Comparison of ENCODE assay signal across 8 cellular contexts in genomic region chr11:61890536-61891330, GRCh38. TPM values are rescaled to one million over a fixed set of nuclear protein-coding genes. Genes with fewer than 3 reads are reported as not detected.
A peak's percentile ranks its signal among the peaks of the same experiment; 100 is the strongest.
DNase-seq lines count a peak whose midpoint lies in the region; ATAC-seq and TF ChIP-seq lines count a peak whose summit lies in the region.

No MANE protein-coding gene starts in this region.

- H3K36me3 ChIP-seq in PC-3 (ENCODE audit: low read depth, low read length): no peaks in the 10 kb centered on the region
- peaks cover 9% of the 10 kb centered on the region for H3K36me3 ChIP-seq in adipocyte (ENCODE audit: control insufficient read depth, insufficient read depth, low read length, severe bottlenecking)

- peak overlapping the region; percentile 37; the same call in 1 of the 2 replicates for H3K9ac ChIP-seq in PC-3 (ENCODE audit: low read length)
- peak overlapping the region; percentile 97 for H3K9ac ChIP-seq in adipocyte (ENCODE audit: low read length)

- H3K4me3 ChIP-seq in PC-3 (ENCODE audit: low read length): peak overlapping the region; percentile 91
- H3K4me3 ChIP-seq in adipocyte (ENCODE audit: low read length): peak overlapping the region; percentile 99

- POLR2A ChIA-PET in activated CD4-positive, alpha-beta T cell treated with anti-CD3 and anti-CD28 coated beads for 36 hours (lab: Charles Lee): interaction anchor here (0.6 kb wide), 1 partner anchor 177 kb away, joined by 3 read pairs; no protein-coding TSS in a partner anchor
- POLR2A ChIA-PET in PC-3 (lab: Charles Lee; ENCODE audit: unreplicated experiment): no interaction called here

- H3K79me2 ChIP-seq in PC-3 (ENCODE audit: low read length): peaks cover 10% of the 10 kb centered on the region; the same call in 1 of the 2 replicates

- peak overlapping the region; percentile 76 for H3K4me3 Mint-ChIP-seq in activated CD4-positive, alpha-beta T cell treated with anti-CD3 and anti-CD28 coated beads for 36 hours
- H3K4me3 Mint-ChIP-seq in progenitor cell of endocrine pancreas (ENCODE audit: low read depth): peak overlapping the region; percentile 74

- TF ChIP-seq CTCF in PC-3 (conservative IDR thresholded peaks at IDR 0.05; ENCODE audit: low read depth, low read length): 0 out of 2 replicates have a peak, but pooled peaks have one; percentile 13
- TF ChIP-seq CTCF in progenitor cell of endocrine pancreas (IDR thresholded peaks at IDR 0.05; ENCODE audit: unreplicated experiment): peak; percentile 33

- H3K27ac ChIP-seq in PC-3 (ENCODE audit: low read length): no peak overlapping the region

- H3K27me3 ChIP-seq in PC-3 (ENCODE audit: low read length) (no peaks in the 10 kb centered on the region), adipocyte (replicated peaks; ENCODE audit: control insufficient read depth, insufficient read depth, low read length) (no peaks in the 10 kb centered on the region)

- no peaks in the 10 kb centered on the region for H4K20me1 ChIP-seq in PC-3 (ENCODE audit: low read length)

- peak overlapping the region; percentile 58 for H3K27ac Mint-ChIP-seq in activated CD4-positive, alpha-beta T cell treated with anti-CD3 and anti-CD28 coated beads for 36 hours
- no peak overlapping the region for H3K27ac Mint-ChIP-seq in progenitor cell of endocrine pancreas

- no peaks in the 10 kb centered on the region for H3K9me3 Mint-ChIP-seq in activated CD4-positive, alpha-beta T cell treated with anti-CD3 and anti-CD28 coated beads for 36 hours (ENCODE audit: low read depth)
- no peaks in the 10 kb centered on the region for H3K9me3 Mint-ChIP-seq in progenitor cell of endocrine pancreas (ENCODE audit: low read depth)

- H3K9me2 ChIP-seq in PC-3 (replicated peaks; ENCODE audit: low read length): no peaks in the 10 kb centered on the region

- H3K4me2 ChIP-seq in PC-3 (ENCODE audit: low read length): peak overlapping the region; percentile 99

- H3K9me3 ChIP-seq in PC-3 (ENCODE audit: low read length) (no peaks in the 10 kb centered on the region), adipocyte (ENCODE audit: control insufficient read depth, low read length) (no peaks in the 10 kb centered on the region)

- intact Hi-C loops in activated CD4-positive, alpha-beta T cell treated with anti-CD3 and anti-CD28 coated beads for 36 hours (cut with DNase I, micrococcal nuclease): loop anchor here in 1 of 2 experiments (1.0 to 5.0 kb wide), 4 partner anchors 74 to 232 kb away; partner anchors contain the start of genes FADS1, FEN1, FTH1 and INCENP
- intact Hi-C loops in PC-3 (cut with micrococcal nuclease) (loop anchor here (2.0 to 5.0 kb wide), 2 partner anchors 73 to 94 kb away; partner anchors contain the start of gene FADS1), left cardiac atrium (cut with DNase I) (no loop called here)

- TSS peak; percentile 43 for BruUV-seq in PC-3 (replicated peaks; lab: Mats Ljungman, UMichigan)

- peaks cover 2% of the 10 kb centered on the region for H3K4me1 Mint-ChIP-seq in activated CD4-positive, alpha-beta T cell treated with anti-CD3 and anti-CD28 coated beads for 36 hours
- H3K4me1 Mint-ChIP-seq in progenitor cell of endocrine pancreas (ENCODE audit: low read depth): peaks cover 2% of the 10 kb centered on the region

- peaks cover 12% of the 10 kb centered on the region for H3K4me1 ChIP-seq in PC-3 (ENCODE audit: insufficient read depth, low read length)
- H3K4me1 ChIP-seq in adipocyte (ENCODE audit: control insufficient read depth, insufficient read depth, low read length): peaks cover 50% of the 10 kb centered on the region

- no peaks in the 10 kb centered on the region for H3K36me3 Mint-ChIP-seq in activated CD4-positive, alpha-beta T cell treated with anti-CD3 and anti-CD28 coated beads for 36 hours (ENCODE audit: low read depth)
- peaks cover 2% of the 10 kb centered on the region for H3K36me3 Mint-ChIP-seq in progenitor cell of endocrine pancreas (ENCODE audit: insufficient read depth)

- CTCF ChIA-PET in activated CD4-positive, alpha-beta T cell treated with anti-CD3 and anti-CD28 coated beads for 36 hours (lab: Charles Lee): interaction anchor here (1.2 to 3.4 kb wide), 3 partner anchors 56 to 191 kb away, joined by 5 to 15 read pairs (median 6); no protein-coding TSS in a partner anchor
- CTCF ChIA-PET in PC-3 (lab: Charles Lee): no interaction called here

- no peaks in the 10 kb centered on the region for H3F3A ChIP-seq in PC-3 (ENCODE audit: low read length, unreplicated experiment)

- peak overlapping the region; percentile 92 for H2AFZ ChIP-seq in PC-3 (ENCODE audit: low read length)

- H3K27me3 Mint-ChIP-seq in activated CD4-positive, alpha-beta T cell treated with anti-CD3 and anti-CD28 coated beads for 36 hours: no peaks in the 10 kb centered on the region
- H3K27me3 Mint-ChIP-seq in progenitor cell of endocrine pancreas: peaks cover 7% of the 10 kb centered on the region

- peak; percentile 42 for ATAC-seq in activated CD4-positive, alpha-beta T cell treated with anti-CD3 and anti-CD28 coated beads for 36 hours
- ATAC-seq in HG03039 (IDR thresholded peaks at IDR 0.05; ENCODE audit: unreplicated experiment): peak; percentile 4
- peak; percentile 44 for ATAC-seq in PC-3
- ATAC-seq in left cardiac atrium: peak; percentile 7 to 34
- ATAC-seq in GM18520 (IDR thresholded peaks at IDR 0.05; ENCODE audit: unreplicated experiment): no peak

- DNase-seq in activated CD4-positive, alpha-beta T cell treated with anti-CD3 and anti-CD28 coated beads for 36 hours: peak; percentile 66
- DNase-seq in activated CD4-positive, alpha-beta T cell treated with anti-CD3 and anti-CD28 coated beads for 1 hour: no peak
- DNase-seq in PC-3: peak; percentile 76
- DNase-seq in adipocyte (ENCODE audit: low read depth): peak; percentile 85
- DNase-seq in left cardiac atrium: peak; percentile 78
- DNase-seq in progenitor cell of endocrine pancreas (ENCODE audit: low spot score, unreplicated experiment): peak; percentile 41

RNA-seq across cellular contexts. Expression of gene FADS3, which starts 0.6 kb away (rescaled TPM):
- 10 to 100 TPM in 1 of 2 experiments, 1 to 10 TPM in 1; 7.2 to 10.1 TPM for total RNA-seq in activated CD4-positive, alpha-beta T cell treated with anti-CD3 and anti-CD28 coated beads for 36 hours
- total RNA-seq in PC-3 (2014; rRNA removed) (67.9 and 119 TPM in 2 replicates), left cardiac atrium (10 to 100 TPM; 70.5 to 90.6 TPM), progenitor cell of endocrine pancreas (21.2 and 23.7 TPM in 2 replicates)

RNA-seq across cellular contexts. Expression of gene RAB3IL1, which starts 26.6 kb away (rescaled TPM):
- under 1 TPM in 1 of 2 experiments, not detected in 1; 0.09 TPM for total RNA-seq in activated CD4-positive, alpha-beta T cell treated with anti-CD3 and anti-CD28 coated beads for 36 hours
- total RNA-seq in PC-3 (2014; rRNA removed) (6.6 and 7.9 TPM in 2 replicates), left cardiac atrium (10 to 100 TPM; 17.3 to 21.8 TPM), progenitor cell of endocrine pancreas (0.53 and 0.67 TPM in 2 replicates)

RNA-seq across cellular contexts. Expression of gene BEST1, which starts 59.4 kb away (rescaled TPM):
- total RNA-seq in activated CD4-positive, alpha-beta T cell treated with anti-CD3 and anti-CD28 coated beads for 36 hours: under 1 TPM; 0.37 to 0.65 TPM
- total RNA-seq in PC-3 (2014; rRNA removed) (0.22 TPM in 1 of 2 replicates, not detected in the other), left cardiac atrium (1 to 10 TPM; 3.4 to 3.9 TPM), progenitor cell of endocrine pancreas (0.34 and 0.44 TPM in 2 replicates)
